ENCODE assay signal across 30 cellular contexts in the genomic region with DNA sequence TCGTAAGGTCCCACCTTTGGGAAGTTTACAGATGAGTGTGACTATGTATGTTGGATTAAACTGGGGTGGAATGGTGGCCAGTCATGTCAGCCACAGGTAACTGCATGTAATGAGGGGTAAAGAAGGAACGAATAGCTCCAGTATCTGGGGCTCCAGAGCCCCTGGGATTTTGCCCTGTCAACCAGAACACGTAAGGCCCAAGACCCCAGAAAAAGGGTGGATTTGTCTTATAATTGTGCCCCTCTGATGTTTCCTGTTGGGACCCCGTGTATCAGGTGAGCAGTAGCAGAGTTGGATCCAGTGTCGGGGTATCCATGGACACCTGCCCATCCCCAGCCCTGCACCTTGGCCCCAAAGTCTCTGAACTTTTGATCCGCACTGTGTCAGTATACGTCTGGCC.
"Had no signal": no experiment of that assay in that cellular context is flagged by ENCODE, and none has a peak within 500 bp of the region (broad histone marks: within the 10 kb centered on the region; RNA-seq: fewer than 3 reads in every experiment).

No MANE protein-coding gene starts in this region.

- H3K36me3 ChIP-seq: left lung, lower lobe of right lung, right atrium auricular region, right lobe of liver, stomach, thyroid gland, transverse colon, upper lobe of left lung, vagina had no signal

- H3K36me3 Mint-ChIP-seq: immature natural killer cell; mesothelial cell of epicardium; natural killer cell treated with Interleukin-12 subunit alpha and Interleukin-12 subunit beta and Interleukin-15 and Interleukin-18, amount 100 ng/mL, for 72 hours; stimulated activated memory B cell treated with anti-CD40 and anti-IgM and Interleukin-4, amounts not matched to agents 10 μg/mL and 1 μg/mL and 100 μg/mL, for 72 hours had no signal

- H3K9ac ChIP-seq: parathyroid adenoma had no signal

- H3K4me3 Mint-ChIP-seq: immature natural killer cell; mesothelial cell of epicardium; natural killer cell treated with Interleukin-12 subunit alpha and Interleukin-12 subunit beta and Interleukin-15 and Interleukin-18, amount 100 ng/mL, for 72 hours; neural crest cell; stimulated activated memory B cell treated with anti-CD40 and anti-IgM and Interleukin-4, amounts not matched to agents 10 μg/mL and 1 μg/mL and 100 μg/mL, for 72 hours had no signal

- H3K4me3 ChIP-seq: left lung, lower lobe of right lung, right atrium auricular region, right lobe of liver, smooth muscle cell, stomach, testis, thyroid gland, transverse colon, upper lobe of left lung, vagina had no signal

- FAIRE-seq: islet of Langerhans, kidney had no signal

- DNase-seq: hypothalamus; immature natural killer cell; kidney; left lung; lower lobe of right lung; mammary epithelial cell; mesenchymal stem cell; naive B cell; nucleus accumbens; stimulated activated CD4-positive, alpha-beta T cell treated with anti-CD3 and anti-CD28 coated beads, Interleukin-1b, Interleukin-23, amount 100 ng/mL, for 48 hours; stimulated activated CD4-positive, alpha-beta T cell treated with anti-CD3 and anti-CD28 coated beads, Interleukin-2, amount 100 ng/mL, for 48 hours; stimulated activated CD4-positive, alpha-beta T cell treated with anti-CD3 and anti-CD28 coated beads, Interleukin-4, amount 100 ng/mL, for 4 hours; stimulated activated CD8-positive, alpha-beta memory T cell treated with anti-CD3 and anti-CD28 coated beads, Interleukin-4, amount 100 ng/mL, for 48 hours; stimulated activated naive CD8-positive, alpha-beta T cell treated with anti-CD3 and anti-CD28 coated beads, Interleukin-15, Interleukin-2, amounts not matched to agents 100 U/mL and 50 U/mL, for 24 hours; stomach; testis; thyroid gland; transverse colon; upper lobe of left lung had no signal

- H3K4me1 ChIP-seq: left lung, lower lobe of right lung, parathyroid adenoma, right atrium auricular region, right lobe of liver, stomach, testis, thyroid gland, upper lobe of left lung, vagina had no signal

- H3K27ac ChIP-seq: left lung, lower lobe of right lung, parathyroid adenoma, right atrium auricular region, right lobe of liver, stomach, testis, thyroid gland, transverse colon, upper lobe of left lung, vagina had no signal

- ATAC-seq: left colon; left lung; lower lobe of right lung; natural killer cell treated with Interleukin-12 subunit alpha and Interleukin-12 subunit beta and Interleukin-15 and Interleukin-18, amount 100 ng/mL, for 72 hours; right lobe of liver; stimulated activated memory B cell treated with anti-CD40 and anti-IgM and Interleukin-4, amounts not matched to agents 10 μg/mL and 1 μg/mL and 100 μg/mL, for 72 hours; stimulated activated naive CD8-positive, alpha-beta T cell treated with anti-CD3 and anti-CD28 coated beads, Interleukin-15, Interleukin-2, amounts not matched to agents 100 U/mL and 50 U/mL, for 24 hours had no signal

- H3K27ac Mint-ChIP-seq: immature natural killer cell; mesothelial cell of epicardium; natural killer cell treated with Interleukin-12 subunit alpha and Interleukin-12 subunit beta and Interleukin-15 and Interleukin-18, amount 100 ng/mL, for 72 hours had no signal

- H3K9me3 Mint-ChIP-seq: naive B cell; natural killer cell treated with Interleukin-12 subunit alpha and Interleukin-12 subunit beta and Interleukin-15 and Interleukin-18, amount 100 ng/mL, for 72 hours; neural crest cell; stimulated activated memory B cell treated with anti-CD40 and anti-IgM and Interleukin-4, amounts not matched to agents 10 μg/mL and 1 μg/mL and 100 μg/mL, for 72 hours had no signal

- H3K27me3 ChIP-seq: right atrium auricular region, right lobe of liver, testis, thyroid gland, transverse colon, upper lobe of left lung, vagina had no signal

- H3K9me3 ChIP-seq: left lung, lower lobe of right lung, right atrium auricular region, right lobe of liver, stomach, testis, thyroid gland, transverse colon, upper lobe of left lung, vagina had no signal
